Comparison of ENCODE assay signal across 12 cellular contexts in the genomic region with DNA sequence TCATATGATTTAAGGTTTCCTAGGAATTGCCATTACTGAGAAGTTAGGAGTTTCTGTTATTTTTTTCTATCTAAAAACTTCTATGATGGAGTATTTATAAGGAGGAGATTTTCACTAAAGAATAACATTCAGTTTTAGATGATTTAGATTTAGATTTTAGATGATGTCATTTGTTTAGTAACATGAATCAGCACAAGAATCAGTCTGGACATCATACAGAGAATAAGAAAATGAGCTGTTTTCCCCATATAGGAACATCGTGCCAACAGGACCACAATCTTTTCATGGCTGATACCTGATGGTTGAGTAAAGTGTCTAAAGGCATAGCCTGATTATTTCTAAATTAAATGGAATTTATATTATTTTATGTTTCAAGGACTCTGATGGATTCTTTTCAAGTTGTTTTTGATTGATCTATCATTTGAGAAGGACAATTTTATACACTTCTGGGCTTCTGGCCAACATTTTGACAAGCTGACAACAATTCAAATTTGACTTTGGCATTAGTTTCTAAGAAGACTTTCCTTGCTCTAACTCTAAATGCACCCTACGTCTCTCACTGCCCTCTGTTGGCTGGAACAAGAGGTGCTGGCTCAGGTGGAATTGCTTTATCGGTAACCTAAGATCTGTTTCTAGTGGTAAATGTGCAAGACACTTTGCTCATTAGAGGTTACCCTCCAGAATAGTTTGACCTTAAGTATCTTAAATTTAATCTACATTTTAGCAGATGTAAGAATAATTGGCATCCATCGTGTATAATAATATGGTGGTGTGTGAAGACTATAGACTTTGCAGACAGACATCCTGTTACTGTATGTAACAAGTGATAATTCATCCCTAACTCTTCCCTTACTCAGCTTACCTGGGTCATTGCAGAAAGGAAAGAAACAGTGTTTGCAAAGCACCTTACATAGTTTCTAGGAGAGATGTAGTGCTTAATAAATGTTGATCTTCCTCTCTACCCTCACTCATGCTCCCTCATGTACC. TPM values are rescaled to one million over a fixed set of nuclear protein-coding genes. Genes with fewer than 3 reads are reported as not detected.
DNase-seq lines count a peak whose midpoint lies in the region; ATAC-seq and TF ChIP-seq lines count a peak whose summit lies in the region.
"Had no signal": no experiment of that assay in that cellular context is flagged by ENCODE, and none has a peak within 500 bp of the region (broad histone marks: within the 10 kb centered on the region; RNA-seq: fewer than 3 reads in every experiment).

No MANE protein-coding gene starts in this region.

- no peaks in the 10 kb centered on the region for H3F3A ChIP-seq in OCI-LY1 (ENCODE audit: insufficient read depth, low read length)

- H3K27ac ChIP-seq in cardiac muscle cell (no peak overlapping the region), OCI-LY1 (ENCODE audit: low read depth, low read length, poor library complexity, severe bottlenecking) (no peak overlapping the region), fibroblast of lung (ENCODE audit: insufficient read depth, low read length) (no peak overlapping the region)

- no peaks in the 10 kb centered on the region for H3K9me2 ChIP-seq in OCI-LY1 (ENCODE audit: low read depth, low read length)

- intact Hi-C loops in left ventricle myocardium superior (cut with micrococcal nuclease) = no loop called here

- H3K4me1 ChIP-seq in cardiac muscle cell (ENCODE audit: low read depth) = no peaks in the 10 kb centered on the region
- H3K4me1 ChIP-seq in OCI-LY1 (ENCODE audit: insufficient read depth, low read length, severe bottlenecking) = no peaks in the 10 kb centered on the region
- H3K4me1 ChIP-seq in fibroblast of lung (ENCODE audit: control insufficient read depth, extremely low read depth, insufficient read depth, low read length) = no peaks in the 10 kb centered on the region

- H3K9ac ChIP-seq in OCI-LY1 (ENCODE audit: low read length) (no peak overlapping the region), fibroblast of lung (ENCODE audit: insufficient read depth, low read length) (no peak overlapping the region)

- ATAC-seq in left ventricle myocardium superior (no peak), HG02981 (IDR thresholded peaks at IDR 0.05; ENCODE audit: unreplicated experiment) (no peak)
- ATAC-seq: activated naive CD8-positive, alpha-beta T cell treated with anti-CD3 and anti-CD28 coated beads, Interleukin-2, amount 50 U/mL, for 24 hours had no signal

- H3K4me3 ChIP-seq in cardiac muscle cell (no peak overlapping the region), OCI-LY1 (ENCODE audit: low read depth, low read length, poor library complexity, severe bottlenecking) (no peak overlapping the region), fibroblast of lung (replicated peaks in 1 of 4; ENCODE audit: control extremely low read depth in 1 of 4, insufficient read depth in 1 of 4, low read depth in 3 of 4, low read length in 4 of 4) (no peak overlapping the region)

- no peak for DNase-seq in cardiac muscle cell (ENCODE audit: low read depth in 1 of 2, low spot score in 1 of 2)
- no peak for DNase-seq in left ventricle myocardium superior
- DNase-seq in fibroblast of lung (ENCODE audit: low read depth in 2 of 2) = peak in 1 of 2 donors; percentile 5
- no peak for DNase-seq in stimulated activated CD4-positive, alpha-beta T cell treated with anti-CD3 and anti-CD28 coated beads, Interleukin-2, amount 100 ng/mL, for 24 hours
- DNase-seq in NK-92 (lab: John Stamatoyannopoulos, UW; ENCODE audit: unreplicated experiment) = no peak
- no peak for DNase-seq in SKM-1 treated with dmso at 0.1 percent for 144 hours (lab: John Stamatoyannopoulos, UW; ENCODE audit: unreplicated experiment)
- DNase-seq: activated naive CD8-positive, alpha-beta T cell treated with anti-CD3 and anti-CD28 coated beads, Interleukin-2, amount 50 U/mL, for 24 hours; CD8-positive, alpha-beta memory T cell; NCI-H774; stimulated activated CD4-positive, alpha-beta T cell treated with anti-CD3 and anti-CD28 coated beads, Interleukin-4, amount 100 ng/mL, for 1 hour had no signal

- no peaks in the 10 kb centered on the region for H3K9me3 ChIP-seq in cardiac muscle cell (ENCODE audit: low read depth)
- 0 out of 2 replicates have a peak, but pooled peaks cover 8% of the 10 kb centered on the region for H3K9me3 ChIP-seq in OCI-LY1 (ENCODE audit: low read length)
- H3K9me3 ChIP-seq in fibroblast of lung (ENCODE audit: control insufficient read depth, insufficient read depth, low read depth, low read length) = no peaks in the 10 kb centered on the region

- H3K4me2 ChIP-seq in OCI-LY1 (ENCODE audit: low read length) = no peak overlapping the region
- no peak overlapping the region for H3K4me2 ChIP-seq in fibroblast of lung (ENCODE audit: extremely low read depth, insufficient read depth, low read length)

- no peak overlapping the region for H2AFZ ChIP-seq in OCI-LY1 (ENCODE audit: low read length)
- no peak overlapping the region for H2AFZ ChIP-seq in fibroblast of lung (ENCODE audit: low read length)

- H4K20me1 ChIP-seq in OCI-LY1 (ENCODE audit: insufficient read depth, low read length) (no peaks in the 10 kb centered on the region), fibroblast of lung (ENCODE audit: control insufficient read depth, extremely low read depth, insufficient read depth, low read length) (no peaks in the 10 kb centered on the region)

- H3K79me2 ChIP-seq in OCI-LY1 (ENCODE audit: insufficient read depth, low read length) (no peaks in the 10 kb centered on the region), fibroblast of lung (ENCODE audit: control insufficient read depth, insufficient read depth, low read length) (no peaks in the 10 kb centered on the region)

- H3K27me3 ChIP-seq in cardiac muscle cell (no peaks in the 10 kb centered on the region), OCI-LY1 (ENCODE audit: insufficient read depth, low read length) (no peaks in the 10 kb centered on the region; the same call in 1 of the 2 replicates), fibroblast of lung (ENCODE audit: control insufficient read depth, insufficient read depth, low read length) (no peaks in the 10 kb centered on the region)

- H3K36me3 ChIP-seq in cardiac muscle cell (no peaks in the 10 kb centered on the region), OCI-LY1 (ENCODE audit: insufficient read depth, low read length) (no peaks in the 10 kb centered on the region; the same call in 1 of the 2 replicates), fibroblast of lung (ENCODE audit: control insufficient read depth, insufficient read depth, low read length) (no peaks in the 10 kb centered on the region)

- TF ChIP-seq CTCF in cardiac muscle cell (IDR thresholded peaks at IDR 0.05; ENCODE audit: low read depth, low read length) = peak; percentile 17
- TF ChIP-seq CTCF in OCI-LY1 (IDR thresholded peaks at IDR 0.05; ENCODE audit: low read length) = peak; percentile 77
- peak; percentile 15 to 46 for TF ChIP-seq CTCF in fibroblast of lung (conservative IDR thresholded peaks at IDR 0.05 in 1 of 2, IDR thresholded peaks at IDR 0.05 in 1 of 2; ENCODE audit: low read depth in 1 of 2, low read length in 2 of 2)

RNA-seq across cellular contexts. Expression of gene CPSF6, which starts 42.8 kb away (rescaled TPM):
- 30.8 and 51.5 TPM in 2 replicates for total RNA-seq in cardiac muscle cell
- 88.1 and 93.2 TPM in 2 replicates for polyA plus RNA-seq in cardiac muscle cell
- 30.9 TPM for total RNA-seq in left ventricle myocardium superior
- 18.0 and 29.3 TPM in 2 replicates for total RNA-seq in fibroblast of lung
- polyA plus RNA-seq in fibroblast of lung = 43.2 and 54.4 TPM in 2 replicates
- polyA plus RNA-seq in fibroblast of lung (2012) = 51.6 and 54.9 TPM in 2 replicates
- polyA minus RNA-seq in fibroblast of lung (ENCODE audit: low replicate concordance) = 18.1 and 32.9 TPM in 2 replicates

Comparison
In these comparisons a context has a peak if more than half of its experiments do, and no peak if none do; other contexts are left out.
1. CTCF ChIP-seq: peak in every context shown above with its lines; median percentile 77 in OCI-LY1; 30 in fibroblast of lung; 17 in cardiac muscle cell.